Comparison of ENCODE assay signal across 17 cellular contexts in the genomic region with DNA sequence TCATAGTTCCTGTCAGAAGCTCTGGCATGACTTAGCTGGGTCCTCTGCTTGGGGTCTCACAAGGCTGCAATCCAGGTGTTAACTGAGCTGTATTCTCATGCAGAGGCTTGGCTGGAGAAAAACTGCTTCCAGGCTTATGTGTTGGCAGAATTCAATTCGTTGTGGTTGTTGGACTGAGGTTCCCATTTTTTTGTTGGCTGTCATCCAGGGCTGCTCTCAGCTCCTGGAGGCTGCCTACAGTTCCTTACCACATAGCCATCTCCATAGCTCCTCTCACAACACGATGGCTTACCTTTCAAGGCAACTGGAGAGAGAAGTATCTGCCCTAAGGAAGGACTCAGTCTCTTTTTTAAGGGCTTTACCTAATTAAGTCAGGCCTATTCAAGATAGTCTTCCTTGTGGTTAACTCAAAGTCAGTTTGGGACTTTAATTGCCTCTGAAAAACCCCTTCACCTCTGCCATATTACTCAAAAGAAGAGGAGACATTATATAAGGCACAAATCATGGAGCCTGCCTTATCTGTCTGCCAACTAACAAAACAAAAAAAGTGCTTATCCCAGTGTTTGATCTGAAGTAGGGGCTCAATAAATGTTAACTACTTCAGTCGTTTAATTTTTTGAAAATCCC. TPM values are rescaled to one million over a fixed set of nuclear protein-coding genes. Genes with fewer than 3 reads are reported as not detected.
DNase-seq lines count a peak whose midpoint lies in the region; ATAC-seq and TF ChIP-seq lines count a peak whose summit lies in the region.
"Had no signal": no experiment of that assay in that cellular context is flagged by ENCODE, and none has a peak within 500 bp of the region (broad histone marks: within the 10 kb centered on the region; RNA-seq: fewer than 3 reads in every experiment).

No MANE protein-coding gene starts in this region.

- intact Hi-C loops in MCF 10A (cut with micrococcal nuclease) (no loop called here), breast epithelium (cut with DNase I; ENCODE audit: low total_unique reads) (no loop called here), vagina (cut with DNase I) (no loop called here), PC-3 (cut with micrococcal nuclease) (loop anchor here (1.0 kb wide), 1 partner anchor 21 kb away; no protein-coding TSS in a partner anchor)

- no peaks in the 10 kb centered on the region for H3K4me1 Mint-ChIP-seq in MCF 10A (ENCODE audit: insufficient read depth, unreplicated experiment)
- peaks cover 53 to 68% of the 10 kb centered on the region in 2 donors for H3K4me1 Mint-ChIP-seq in effector memory CD8-positive, alpha-beta T cell (ENCODE audit: low read depth in 2 of 2)

- no peaks in the 10 kb centered on the region for H4K20me1 ChIP-seq in PC-3 (ENCODE audit: low read length)

- no peaks in the 10 kb centered on the region for H3K27me3 ChIP-seq in breast epithelium
- H3K27me3 ChIP-seq in vagina, result no peaks in the 10 kb centered on the region
- H3K27me3 ChIP-seq in PC-3 (ENCODE audit: low read length), result no peaks in the 10 kb centered on the region
- H3K27me3 ChIP-seq: BE2C, stomach had no signal

- no peak overlapping the region for H3K4me3 Mint-ChIP-seq in MCF 10A (ENCODE audit: unreplicated experiment)
- peak overlapping the region in 1 of 2 donors; percentile 58 for H3K4me3 Mint-ChIP-seq in effector memory CD8-positive, alpha-beta T cell

- H3K4me3 ChIP-seq in breast epithelium (no peak overlapping the region), vagina (no peak overlapping the region), PC-3 (ENCODE audit: low read length) (no peak overlapping the region)
- H3K4me3 ChIP-seq: stomach had no signal

- H3K4me1 ChIP-seq in breast epithelium (no peaks in the 10 kb centered on the region), vagina (no peaks in the 10 kb centered on the region), PC-3 (ENCODE audit: insufficient read depth, low read length) (0 out of 2 replicates have a peak, but pooled peaks cover 4% of the 10 kb centered on the region)
- H3K4me1 ChIP-seq: BE2C, stomach had no signal

- H3K27ac Mint-ChIP-seq in MCF 10A (ENCODE audit: low read depth, unreplicated experiment), result no peak overlapping the region
- H3K27ac Mint-ChIP-seq in effector memory CD8-positive, alpha-beta T cell, result peak overlapping the region; percentile 88 to 96

- no peak overlapping the region for H3K4me2 ChIP-seq in PC-3 (ENCODE audit: low read length)

- DNase-seq in MCF 10A (ENCODE audit: unreplicated experiment), result peak; percentile 20
- DNase-seq in breast epithelium (ENCODE audit: low spot score in 2 of 2), result no peak
- DNase-seq in OCI-M1 (lab: John Stamatoyannopoulos, UW), result peak; percentile 14
- no peak for DNase-seq in effector memory CD8-positive, alpha-beta T cell
- DNase-seq in vagina (ENCODE audit: extremely low spot score in 2 of 2), result no peak
- DNase-seq in RKO (ENCODE audit: low spot score), result no peak
- DNase-seq in PC-3, result no peak
- DNase-seq: BE2C; effector CD8-positive, alpha-beta T cell; GF-D8; glutamatergic neuron; KG1; kidney glomerular epithelial cell; stimulated activated CD4-positive, alpha-beta T cell treated with anti-CD3 and anti-CD28 coated beads, Interleukin-2, amount 100 ng/mL, for 48 hours; stomach had no signal

- H3K27ac ChIP-seq in breast epithelium (no peak overlapping the region), vagina (no peak overlapping the region), PC-3 (ENCODE audit: low read length) (no peak overlapping the region)
- H3K27ac ChIP-seq: stomach had no signal

- CTCF ChIA-PET in MCF 10A (lab: Yijun Ruan, JAX) (interaction anchor here (0.9 to 4.8 kb wide), 12 partner anchors 8 to 536 kb away, joined by 3 to 96 read pairs (median 7); no protein-coding TSS in a partner anchor), PC-3 (lab: Charles Lee) (interaction anchor here (0.7 kb wide), 1 partner anchor 9 kb away, joined by 4 read pairs; no protein-coding TSS in a partner anchor)

- no peak for ATAC-seq in effector memory CD8-positive, alpha-beta T cell (replicated peaks)
- no peak for ATAC-seq in PC-3
- no peak for ATAC-seq in GM18870 (IDR thresholded peaks at IDR 0.05; ENCODE audit: unreplicated experiment)

- H3K9me3 ChIP-seq in breast epithelium, result no peaks in the 10 kb centered on the region
- H3K9me3 ChIP-seq in vagina, result no peaks in the 10 kb centered on the region
- H3K9me3 ChIP-seq in PC-3 (ENCODE audit: low read length), result no peaks in the 10 kb centered on the region
- H3K9me3 ChIP-seq: BE2C, stomach had no signal

- no peaks in the 10 kb centered on the region for H3K79me2 ChIP-seq in PC-3 (ENCODE audit: low read length)

- H3K36me3 Mint-ChIP-seq in MCF 10A (ENCODE audit: insufficient read depth, unreplicated experiment), result no peaks in the 10 kb centered on the region
- H3K36me3 Mint-ChIP-seq in effector memory CD8-positive, alpha-beta T cell (ENCODE audit: insufficient read depth), result peaks cover 33% of the 10 kb centered on the region

- no peak overlapping the region for H2AFZ ChIP-seq in PC-3 (ENCODE audit: low read length)

- POLR2A ChIA-PET in MCF 10A (lab: Yijun Ruan, JAX) (no interaction called here), PC-3 (lab: Charles Lee; ENCODE audit: unreplicated experiment) (no interaction called here)

- H3K9me3 Mint-ChIP-seq in MCF 10A (ENCODE audit: unreplicated experiment), result no peaks in the 10 kb centered on the region
- H3K9me3 Mint-ChIP-seq in effector memory CD8-positive, alpha-beta T cell, result no peaks in the 10 kb centered on the region

- H3K36me3 ChIP-seq in breast epithelium, result no peaks in the 10 kb centered on the region
- no peaks in the 10 kb centered on the region for H3K36me3 ChIP-seq in vagina
- H3K36me3 ChIP-seq in PC-3 (ENCODE audit: low read depth, low read length), result no peaks in the 10 kb centered on the region
- H3K36me3 ChIP-seq: BE2C had no signal

- BruUV-seq in MCF 10A (replicated peaks; lab: Mats Ljungman, UMichigan) (no TSS peak), PC-3 (replicated peaks; lab: Mats Ljungman, UMichigan) (no TSS peak)

- no peaks in the 10 kb centered on the region for H3K9me2 ChIP-seq in PC-3 (replicated peaks; ENCODE audit: low read length)

- peaks cover 22% of the 10 kb centered on the region for H3K27me3 Mint-ChIP-seq in MCF 10A (ENCODE audit: insufficient read depth, unreplicated experiment)
- no peaks in the 10 kb centered on the region for H3K27me3 Mint-ChIP-seq in effector memory CD8-positive, alpha-beta T cell

- H3F3A ChIP-seq in PC-3 (ENCODE audit: low read length, unreplicated experiment), result no peaks in the 10 kb centered on the region

- no peak overlapping the region for H3K9ac ChIP-seq in PC-3 (ENCODE audit: low read length)

- TF ChIP-seq CTCF in MCF 10A (IDR thresholded peaks at IDR 0.05; ENCODE audit: unreplicated experiment) (no peak), breast epithelium (IDR thresholded peaks at IDR 0.05) (no peak), vagina (IDR thresholded peaks at IDR 0.05) (no peak), PC-3 (conservative IDR thresholded peaks at IDR 0.05; ENCODE audit: low read depth, low read length) (no peak)

- TF ChIP-seq POLR2A in breast epithelium (IDR thresholded peaks at IDR 0.05) (no peak), vagina (IDR thresholded peaks at IDR 0.05) (no peak)

RNA-seq across cellular contexts. Expression of gene OR2AG2, which starts 35.2 kb away (rescaled TPM):
- total RNA-seq in MCF 10A (2022) (0.37 and 0.39 TPM in 2 replicates), breast epithelium (1 to 10 TPM in 1 of 3 donors, under 1 TPM in 1, not detected in 1; 0.44 to 3.6 TPM), vagina (not detected), PC-3 (2014; rRNA removed) (0.15 TPM in 1 of 2 replicates, not detected in the other)

RNA-seq across cellular contexts. Expression of gene OR2AG1, which starts 46.2 kb away (rescaled TPM):
- total RNA-seq in MCF 10A (2022) (not detected in 2 replicates), breast epithelium (not detected), vagina (not detected), PC-3 (2014; rRNA removed) (not detected in 2 replicates)
- total RNA-seq: T-helper 2 cell treated with Interferon-gamma antibody and Interleukin-4, amounts not matched to agents 100 ng/mL and 5 ng/mL, for 36 hours had no signal

RNA-seq across cellular contexts. Expression of gene MRPL17, which starts 53.5 kb away (rescaled TPM):
- total RNA-seq in MCF 10A (2022) (78.0 and 88.4 TPM in 2 replicates), breast epithelium (10 to 100 TPM; 16.8 to 25.2 (median 18.9) TPM), vagina (55.2 TPM), PC-3 (2014; rRNA removed) (72.5 and 78.1 TPM in 2 replicates)

Comparison
In these comparisons a context has a peak if more than half of its experiments do, and no peak if none do; other contexts are left out.
1. DNase-seq: peak in MCF 10A (single experiment) and OCI-M1 (single experiment); none in breast epithelium (0 of 2), effector memory CD8-positive, alpha-beta T cell (0 of 3), vagina (0 of 2), RKO (single experiment) and PC-3 (single experiment).